In genomic region chr2:191811807-191812602, GRCh38 we compare ENCODE assay signal across 8 cellular contexts. TPM values are rescaled to one million over a fixed set of nuclear protein-coding genes. Genes with fewer than 3 reads are reported as not detected.
A peak's percentile ranks its signal among the peaks of the same experiment; 100 is the strongest.
DNase-seq lines count a peak whose midpoint lies in the region; ATAC-seq and TF ChIP-seq lines count a peak whose summit lies in the region.

No MANE protein-coding gene starts in this region.

- no peaks in the 10 kb centered on the region for H3K27me3 ChIP-seq in liver (ENCODE audit: control insufficient read depth in 4 of 4, insufficient read depth in 4 of 4, low read length in 3 of 4)

- H3K27ac ChIP-seq in liver (ENCODE audit: low read depth in 1 of 2, low read length in 2 of 2) = no peak overlapping the region

- H3K9ac ChIP-seq in liver (ENCODE audit: low read depth in 1 of 2, low read length in 2 of 2) = no peak overlapping the region

- H3K9me3 ChIP-seq in liver (ENCODE audit: control insufficient read depth in 4 of 4, low read length in 3 of 4) = no peaks in the 10 kb centered on the region

- TF ChIP-seq RAD21 in liver (IDR thresholded peaks at IDR 0.05) = peak; percentile 98

- no peaks in the 10 kb centered on the region for H3K36me3 ChIP-seq in liver (ENCODE audit: control insufficient read depth in 4 of 4, insufficient read depth in 3 of 4, low read depth in 1 of 4, low read length in 3 of 4)

- H3K4me3 ChIP-seq in GM12865 (ENCODE audit: low read depth, low read length) (no peak overlapping the region), liver (ENCODE audit: low read depth in 1 of 3, low read length in 3 of 3) (peak overlapping the region in 1 of 3 donors; percentile 12)

- H3K4me1 ChIP-seq in liver (ENCODE audit: control insufficient read depth in 4 of 4, insufficient read depth in 4 of 4, low read length in 3 of 4) = peaks cover 0 to 3% (median 1%) of the 10 kb centered on the region in 4 donors

- WGBS in liver = 44% methylated on average over 9 of the region's 9 CpGs

- ATAC-seq in HG02623 (IDR thresholded peaks at IDR 0.05; ENCODE audit: unreplicated experiment) = peak; percentile 65

- peak; percentile 73 for TF ChIP-seq CTCF in GM12865 (IDR thresholded peaks at IDR 0.05; ENCODE audit: insufficient read depth, low read depth, low read length, missing control alignments)
- TF ChIP-seq CTCF in liver (IDR thresholded peaks at IDR 0.05; ENCODE audit: low read depth, low read length, missing input control) = peak; percentile 90

- peak; percentile 60 for DNase-seq in A172 (ENCODE audit: low spot score)
- DNase-seq in GM12865 (ENCODE audit: low read depth) = peak; percentile 61
- DNase-seq in NCI-H1092 (lab: John Stamatoyannopoulos, UW) = peak; percentile 24
- DNase-seq in T1000 (lab: John Stamatoyannopoulos, UW) = peak; percentile 46
- peak; percentile 86 for DNase-seq in dedifferentiated amniotic fluid mesenchymal stem cell (ENCODE audit: extremely low spot score)
- peak; percentile 54 for DNase-seq in stimulated activated CD8-positive, alpha-beta memory T cell treated with anti-CD3 and anti-CD28 coated beads, Interleukin-4, amount 100 ng/mL, for 48 hours

TF ChIP-seq in liver, 16 proteins besides CTCF, POLR2A, EP300 and RAD21:
- TF ChIP-seq NR2F2 (IDR thresholded peaks at IDR 0.05) = no peak
- TF ChIP-seq GABPA (IDR thresholded peaks at IDR 0.05 in 1 of 2, conservative IDR thresholded peaks at IDR 0.05 in 1 of 2) = no peak
- no peak for TF ChIP-seq JUND (IDR thresholded peaks at IDR 0.05)
- no peak for TF ChIP-seq RXRA (IDR thresholded peaks at IDR 0.05)
- TF ChIP-seq YY1 (IDR thresholded peaks at IDR 0.05) = no peak
- TF ChIP-seq HNF4G (IDR thresholded peaks at IDR 0.05) = no peak
- no peak for TF ChIP-seq ZBTB33 (IDR thresholded peaks at IDR 0.05)
- no peak for TF ChIP-seq REST (IDR thresholded peaks at IDR 0.05)
- TF ChIP-seq MAX (IDR thresholded peaks at IDR 0.05) = no peak
- TF ChIP-seq FOXA1 (IDR thresholded peaks at IDR 0.05) = no peak
- no peak for TF ChIP-seq SP1 (IDR thresholded peaks at IDR 0.05)
- no peak for TF ChIP-seq EGR1 (IDR thresholded peaks at IDR 0.05; ENCODE audit: low read depth in 2 of 2)
- no peak for TF ChIP-seq ATF3 (IDR thresholded peaks at IDR 0.05)
- TF ChIP-seq TAF1 (conservative IDR thresholded peaks at IDR 0.05) = no peak
- TF ChIP-seq HNF4A (conservative IDR thresholded peaks at IDR 0.05) = no peak
TF ChIP-seq in liver: peak in this region for 0.

RNA-seq across cellular contexts. Expression of gene CAVIN2, which starts 34.9 kb away (rescaled TPM):
- 136 and 177 TPM in 2 replicates for total RNA-seq in A172 (2014; rRNA removed; shearing (Covaris generic))
- 10 to 100 TPM; 13.3 to 20.7 TPM for total RNA-seq in liver
- 10 to 100 TPM; 13.9 to 14.1 TPM for polyA plus RNA-seq in liver

Comparison
In these comparisons a context has a peak if more than half of its experiments do, and no peak if none do; other contexts are left out.
1. DNase-seq: peak in every context shown above with its lines; median percentile 86 in dedifferentiated amniotic fluid mesenchymal stem cell; 61 in GM12865; 60 in A172; 54 in stimulated activated CD8-positive, alpha-beta memory T cell treated with anti-CD3 and anti-CD28 coated beads, Interleukin-4, amount 100 ng/mL, for 48 hours; 46 in T1000; 24 in NCI-H1092.